8 cellular contexts compared by ENCODE assay signal in the genomic region with DNA sequence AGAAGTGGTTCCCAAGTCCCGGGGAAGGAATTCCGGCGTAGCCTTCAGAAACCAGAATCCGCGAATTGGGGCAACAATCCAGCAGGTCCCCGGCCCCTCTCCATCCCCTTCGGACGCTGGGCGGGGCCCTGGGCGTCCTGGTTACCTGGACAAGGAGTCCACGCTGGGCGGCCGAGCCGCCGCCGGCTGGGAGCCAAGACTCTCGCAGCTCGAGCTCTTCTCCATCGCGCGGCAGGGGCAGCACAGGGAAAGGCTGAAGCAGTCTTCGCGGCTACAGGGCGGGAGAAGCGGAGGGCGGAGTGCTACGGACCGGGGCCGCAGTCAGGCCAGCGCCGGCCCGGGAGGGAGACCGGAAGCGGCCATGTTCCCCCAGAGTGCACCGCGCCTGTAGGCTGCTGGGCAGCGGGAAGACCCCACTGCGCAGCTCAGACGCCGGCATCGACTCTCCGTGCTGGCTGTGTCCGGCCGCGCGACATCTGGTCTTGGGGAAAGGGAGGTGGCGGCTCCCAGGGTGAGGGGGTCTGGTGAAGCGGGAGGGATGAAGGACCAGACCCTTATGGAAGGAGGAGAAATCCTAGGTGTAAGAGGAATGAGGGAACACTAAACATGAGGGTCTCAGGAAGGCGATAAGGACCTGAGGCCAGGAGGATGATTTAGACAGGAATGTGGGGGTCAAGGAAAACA. TPM values are rescaled to one million over a fixed set of nuclear protein-coding genes. Genes with fewer than 3 reads are reported as not detected.
DNase-seq lines count a peak whose midpoint lies in the region; ATAC-seq, FAIRE-seq and TF ChIP-seq lines count a peak whose summit lies in the region.

MTMR2 (minus strand) TSS at position 378 of the 684 bp plus-strand sequence; CDS start at position 225, 153 bp downstream.

- no peaks in the 10 kb centered on the region for H3K36me3 Mint-ChIP-seq in nephron (ENCODE audit: low read depth)

- peak within 1 kb of the TSS; percentile 97 to 99 (median 99) for H3K27ac Mint-ChIP-seq in nephron
- peak within 1 kb of the TSS; percentile 98 to 99 for H3K27ac Mint-ChIP-seq in stimulated activated naive CD8-positive, alpha-beta T cell treated with anti-CD3 and anti-CD28 coated beads, Interleukin-15, amount 100 ng/mL, for 72 hours

- DNase-seq in DMS114 treated with DMSO at 0.1 percent for 48 hours (lab: John Stamatoyannopoulos, UW; ENCODE audit: unreplicated experiment): peak; percentile 39
- DNase-seq in HTR-8/SVneo (ENCODE audit: insufficient read length, low spot score): peak; percentile 86
- peak; percentile 85 for DNase-seq in RKO (ENCODE audit: low spot score)
- DNase-seq in activated effector memory CD4-positive, alpha-beta T cell treated with Interleukin-2 at 50 U/mL for 16 hours: peak; percentile 31
- DNase-seq in fibroblast of the aortic adventitia (ENCODE audit: low read depth): peak; percentile 67
- DNase-seq in stimulated activated naive CD8-positive, alpha-beta T cell treated with anti-CD3 and anti-CD28 coated beads, Interleukin-15, amount 100 ng/mL, for 72 hours: peak; percentile 58 to 71

- no peaks in the 10 kb centered on the region for H3K27me3 Mint-ChIP-seq in nephron (ENCODE audit: low read depth)
- no peaks in the 10 kb centered on the region for H3K27me3 Mint-ChIP-seq in stimulated activated naive CD8-positive, alpha-beta T cell treated with anti-CD3 and anti-CD28 coated beads, Interleukin-15, amount 100 ng/mL, for 72 hours

- peak within 1 kb of the TSS; percentile 96 to 99 (median 99) for H3K4me3 Mint-ChIP-seq in nephron
- peak within 1 kb of the TSS; percentile 95 to 96 for H3K4me3 Mint-ChIP-seq in stimulated activated naive CD8-positive, alpha-beta T cell treated with anti-CD3 and anti-CD28 coated beads, Interleukin-15, amount 100 ng/mL, for 72 hours

- peaks cover 3% of the 10 kb centered on the region for H3K9me3 Mint-ChIP-seq in nephron
- no peaks in the 10 kb centered on the region for H3K9me3 Mint-ChIP-seq in stimulated activated naive CD8-positive, alpha-beta T cell treated with anti-CD3 and anti-CD28 coated beads, Interleukin-15, amount 100 ng/mL, for 72 hours

- peak; percentile 69 for FAIRE-seq in HTR-8/SVneo (lab: Jason Lieb, UNC)

- TF ChIP-seq CTCF in fibroblast of the aortic adventitia (IDR thresholded peaks at IDR 0.05; ENCODE audit: insufficient read depth, low read length) (no peak), nephron (IDR thresholded peaks at IDR 0.05; ENCODE audit: unreplicated experiment in 3 of 3) (no peak)

- peak within 1 kb of the TSS; percentile 78 for H3K4me3 ChIP-seq in fibroblast of the aortic adventitia (ENCODE audit: low read depth, low read length)

- H3K4me1 Mint-ChIP-seq in nephron: peaks cover 23% of the 10 kb centered on the region
- H3K4me1 Mint-ChIP-seq in stimulated activated naive CD8-positive, alpha-beta T cell treated with anti-CD3 and anti-CD28 coated beads, Interleukin-15, amount 100 ng/mL, for 72 hours: peaks cover 20% of the 10 kb centered on the region

- peak; percentile 99 for ATAC-seq in GM21381 (IDR thresholded peaks at IDR 0.05; ENCODE audit: unreplicated experiment)
- peak; percentile 98 for ATAC-seq in stimulated activated naive CD8-positive, alpha-beta T cell treated with anti-CD3 and anti-CD28 coated beads, Interleukin-15, amount 100 ng/mL, for 72 hours

RNA-seq across cellular contexts. Expression of gene MTMR2, which starts in this region (rescaled TPM):
- 27.6 and 31.9 TPM in 2 replicates for total RNA-seq in fibroblast of the aortic adventitia (ENCODE audit: low replicate concordance)

Comparison
In these comparisons a context has a peak if more than half of its experiments do, and no peak if none do; other contexts are left out.
1. Peak in every context shown above with its lines: DNase-seq, ATAC-seq and H3K4me3 ChIP-seq.
2. DNase-seq: peak in every context shown above with its lines; median percentile 86 in HTR-8/SVneo; 85 in RKO; 67 in fibroblast of the aortic adventitia; 64 in stimulated activated naive CD8-positive, alpha-beta T cell treated with anti-CD3 and anti-CD28 coated beads, Interleukin-15, amount 100 ng/mL, for 72 hours; 39 in DMS114 treated with DMSO at 0.1 percent for 48 hours; 31 in activated effector memory CD4-positive, alpha-beta T cell treated with Interleukin-2 at 50 U/mL for 16 hours.